8 cellular contexts compared by ENCODE assay signal in genomic region chr1:28369225-28369517, GRCh38. TPM values are rescaled to one million over a fixed set of nuclear protein-coding genes. Genes with fewer than 3 reads are reported as not detected.
DNase-seq lines count a peak whose midpoint lies in the region; ATAC-seq, FAIRE-seq and TF ChIP-seq lines count a peak whose summit lies in the region.

No MANE protein-coding gene starts in this region.

- no peaks in the 10 kb centered on the region for H3K36me3 ChIP-seq in SK-N-SH (replicated peaks in 1 of 2; ENCODE audit: control insufficient read depth in 1 of 2, insufficient read depth in 2 of 2, low read length in 1 of 2)
- no peaks in the 10 kb centered on the region for H3K36me3 ChIP-seq in kidney (ENCODE audit: control insufficient read depth in 1 of 2, insufficient read depth in 2 of 2, low read length in 2 of 2)
- no peaks in the 10 kb centered on the region for H3K36me3 ChIP-seq in suprapubic skin

- no peaks in the 10 kb centered on the region for H3K27me3 ChIP-seq in SK-N-SH (ENCODE audit: insufficient read depth)
- H3K27me3 ChIP-seq in suprapubic skin = no peaks in the 10 kb centered on the region

- peak overlapping the region; percentile 98 for H2AFZ ChIP-seq in SK-N-SH (ENCODE audit: low read depth)

- TF ChIP-seq CTCF in SK-N-SH (IDR thresholded peaks at IDR 0.05) (no peak), kidney (IDR thresholded peaks at IDR 0.05; ENCODE audit: borderline replicate concordance, extremely low read depth, insufficient read depth) (no peak), suprapubic skin (IDR thresholded peaks at IDR 0.05) (no peak)

- H3K9me3 ChIP-seq in SK-N-SH (no peaks in the 10 kb centered on the region), kidney (ENCODE audit: control insufficient read depth in 1 of 2, low read length in 2 of 2) (no peaks in the 10 kb centered on the region), suprapubic skin (no peaks in the 10 kb centered on the region)

- H4K20me1 ChIP-seq in SK-N-SH (ENCODE audit: insufficient read depth) = no peaks in the 10 kb centered on the region

- H3K4me3 Mint-ChIP-seq in activated naive CD8-positive, alpha-beta T cell treated with anti-CD3 and anti-CD28 coated beads, Interleukin-2, amount 10 ng/mL, durations not matched to agents 7 days and 5 days = peak overlapping the region; percentile 92

- POLR2A ChIA-PET in SK-N-SH (lab: Yijun Ruan, JAX) = interaction anchor here (1.0 to 1.5 kb wide), 6 partner anchors 10 to 212 kb away, joined by 3 to 8 read pairs (median 4); partner anchors contain the start of gene MED18
- POLR2A ChIA-PET in activated naive CD8-positive, alpha-beta T cell treated with anti-CD3 and anti-CD28 coated beads, Interleukin-2, amount 10 ng/mL, durations not matched to agents 7 days and 5 days (lab: Charles Lee) = interaction anchor here (1.0 to 2.0 kb wide), 5 partner anchors 10 to 212 kb away, joined by 5 to 8 read pairs (median 5); partner anchors contain the start of genes RCC1 and SESN2

- ATAC-seq in SK-N-SH treated with all-trans-retinoic acid at 6 μM for 48 hours = no peak
- no peak for ATAC-seq in activated naive CD8-positive, alpha-beta T cell treated with anti-CD3 and anti-CD28 coated beads, Interleukin-2, amount 10 ng/mL, durations not matched to agents 7 days and 5 days (ENCODE audit: low read depth)

- H3K4me1 Mint-ChIP-seq in activated naive CD8-positive, alpha-beta T cell treated with anti-CD3 and anti-CD28 coated beads, Interleukin-2, amount 10 ng/mL, durations not matched to agents 7 days and 5 days = peaks cover 19% of the 10 kb centered on the region

- no peaks in the 10 kb centered on the region for H3K9me2 ChIP-seq in SK-N-SH

- TF ChIP-seq EP300 in SK-N-SH (IDR thresholded peaks at IDR 0.05; ENCODE audit: borderline replicate concordance in 1 of 2, low read depth in 1 of 2, low read length in 1 of 2) (no peak), suprapubic skin (IDR thresholded peaks at IDR 0.05) (no peak)

- peaks cover 42% of the 10 kb centered on the region for H3K79me2 ChIP-seq in SK-N-SH (ENCODE audit: insufficient read depth)

- peaks cover 6% of the 10 kb centered on the region for H3K36me3 Mint-ChIP-seq in activated naive CD8-positive, alpha-beta T cell treated with anti-CD3 and anti-CD28 coated beads, Interleukin-2, amount 10 ng/mL, durations not matched to agents 7 days and 5 days

- peak overlapping the region; percentile 94 for H3K27ac Mint-ChIP-seq in activated naive CD8-positive, alpha-beta T cell treated with anti-CD3 and anti-CD28 coated beads, Interleukin-2, amount 10 ng/mL, durations not matched to agents 7 days and 5 days

- 50% methylated on average over 2 of the region's 2 CpGs for WGBS in SK-N-SH (ENCODE audit: low lambda C conversion rate)
- 50% methylated on average over 2 of the region's 2 CpGs for WGBS in suprapubic skin

- no peak for TF ChIP-seq RAD21 in SK-N-SH (IDR thresholded peaks at IDR 0.05; ENCODE audit: low read length)

- H3F3A ChIP-seq in SK-N-SH (replicated peaks; ENCODE audit: insufficient read depth) = peaks cover 23% of the 10 kb centered on the region

- intact Hi-C loops in kidney (cut with DNase I) = no loop called here

- peak overlapping the region; percentile 64 to 86 for H3K4me3 ChIP-seq in SK-N-SH (ENCODE audit: low read depth in 2 of 2, low read length in 1 of 2)
- peak overlapping the region; percentile 66 to 84 for H3K4me3 ChIP-seq in kidney (ENCODE audit: low read length in 2 of 2)
- peak overlapping the region; percentile 76 for H3K4me3 ChIP-seq in suprapubic skin

- peaks cover 4% of the 10 kb centered on the region for H3K27me3 Mint-ChIP-seq in activated naive CD8-positive, alpha-beta T cell treated with anti-CD3 and anti-CD28 coated beads, Interleukin-2, amount 10 ng/mL, durations not matched to agents 7 days and 5 days

- no peak for FAIRE-seq in kidney (lab: Jason Lieb, UNC)

- H3K4me1 ChIP-seq in SK-N-SH (ENCODE audit: control insufficient read depth in 1 of 2, insufficient read depth in 2 of 2, low read depth in 1 of 2, low read length in 1 of 2) (peaks cover 6 to 14% of the 10 kb centered on the region in 2 experiments; a peak in 2 of 4 replicates), kidney (ENCODE audit: control insufficient read depth in 1 of 2, insufficient read depth in 1 of 2, low read depth in 1 of 2, low read length in 2 of 2) (peaks cover 4 to 5% of the 10 kb centered on the region in 2 donors), suprapubic skin (peaks cover 35% of the 10 kb centered on the region)

- CTCF ChIA-PET in SK-N-SH (lab: Yijun Ruan, JAX) = interaction anchor here (2.6 kb wide), 1 partner anchor 10 kb away, joined by 18 read pairs; no protein-coding TSS in a partner anchor

- TF ChIP-seq POLR2A in suprapubic skin (IDR thresholded peaks at IDR 0.05) = no peak

- H3K9me3 Mint-ChIP-seq in activated naive CD8-positive, alpha-beta T cell treated with anti-CD3 and anti-CD28 coated beads, Interleukin-2, amount 10 ng/mL, durations not matched to agents 7 days and 5 days = no peaks in the 10 kb centered on the region

- H3K27ac ChIP-seq in SK-N-SH (ENCODE audit: low read depth in 2 of 2, low read length in 1 of 2) (peak overlapping the region; percentile 58 to 92), kidney (ENCODE audit: low read depth in 2 of 2, low read length in 2 of 2) (peak overlapping the region; percentile 83 to 95), suprapubic skin (peak overlapping the region; percentile 91)

- peak overlapping the region; percentile 83 for H3K4me2 ChIP-seq in SK-N-SH

- DNase-seq in SK-N-SH = no peak
- no peak for DNase-seq in activated naive CD8-positive, alpha-beta T cell treated with anti-CD3 and anti-CD28 coated beads, Interleukin-2, amount 10 ng/mL, durations not matched to agents 7 days and 5 days
- no peak for DNase-seq in kidney
- DNase-seq in suprapubic skin (ENCODE audit: low spot score in 2 of 2) = no peak
- DNase-seq in A172 (ENCODE audit: low spot score) = no peak
- no peak for DNase-seq in germinal center (ENCODE audit: low spot score)
- no peak for DNase-seq in NCI-H82 (lab: John Stamatoyannopoulos, UW)

- peak overlapping the region; percentile 95; the same call in 1 of the 2 replicates for H3K9ac ChIP-seq in SK-N-SH
- peak overlapping the region in 1 of 2 donors; percentile 80 for H3K9ac ChIP-seq in kidney (ENCODE audit: low read length in 2 of 2)

TF ChIP-seq in SK-N-SH, 30 proteins besides CTCF, POLR2A, EP300 and RAD21 (continues in another document):
- TF ChIP-seq SMC3 (IDR thresholded peaks at IDR 0.05; ENCODE audit: low read depth, low read length) (no peak), ZBTB33 (IDR thresholded peaks at IDR 0.05; ENCODE audit: borderline replicate concordance, low read depth) (no peak), ELF1 (IDR thresholded peaks at IDR 0.05) (no peak), EZH2phosphoT487 (IDR thresholded peaks at IDR 0.05; ENCODE audit: borderline replicate concordance, low read depth) (no peak)

TF ChIP-seq in SK-N-SH treated with all-trans-retinoic acid at 6 μM for 48 hours, 23 proteins besides CTCF, POLR2A, EP300 and RAD21:
- TF ChIP-seq OSR1 (CRISPR knock-in tag; IDR thresholded peaks at IDR 0.05) = no peak
- TF ChIP-seq, protein P1, sequence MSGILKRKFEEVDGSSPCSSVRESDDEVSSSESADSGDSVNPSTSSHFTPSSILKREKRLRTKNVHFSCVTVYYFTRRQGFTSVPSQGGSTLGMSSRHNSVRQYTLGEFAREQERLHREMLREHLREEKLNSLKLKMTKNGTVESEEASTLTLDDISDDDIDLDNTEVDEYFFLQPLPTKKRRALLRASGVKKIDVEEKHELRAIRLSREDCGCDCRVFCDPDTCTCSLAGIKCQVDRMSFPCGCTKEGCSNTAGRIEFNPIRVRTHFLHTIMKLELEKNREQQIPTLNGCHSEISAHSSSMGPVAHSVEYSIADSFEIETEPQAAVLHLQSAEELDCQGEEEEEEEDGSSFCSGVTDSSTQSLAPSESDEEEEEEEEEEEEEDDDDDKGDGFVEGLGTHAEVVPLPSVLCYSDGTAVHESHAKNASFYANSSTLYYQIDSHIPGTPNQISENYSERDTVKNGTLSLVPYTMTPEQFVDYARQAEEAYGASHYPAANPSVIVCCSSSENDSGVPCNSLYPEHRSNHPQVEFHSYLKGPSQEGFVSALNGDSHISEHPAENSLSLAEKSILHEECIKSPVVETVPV (CRISPR knock-in tag; IDR thresholded peaks at IDR 0.05) = no peak
- TF ChIP-seq SNAI2 (CRISPR knock-in tag; IDR thresholded peaks at IDR 0.05) = no peak

RNA-seq across cellular contexts. Expression of gene PHACTR4, which starts 0.4 kb away (rescaled TPM):
- 9.8 and 10.5 TPM in 2 replicates for polyA plus RNA-seq in SK-N-SH (2012; rRNA removed)
- 11.8 and 14.9 TPM in 2 replicates for polyA plus RNA-seq in SK-N-SH (2012; cell fraction: cytosol; rRNA removed)
- 13.9 and 20.9 TPM in 2 replicates for polyA plus RNA-seq in SK-N-SH (2012; cell fraction: nucleus; rRNA removed)
- 10 to 100 TPM; 28.3 to 29.7 TPM for total RNA-seq in activated naive CD8-positive, alpha-beta T cell treated with anti-CD3 and anti-CD28 coated beads, Interleukin-2, amount 10 ng/mL, durations not matched to agents 7 days and 5 days
- 51.5 TPM for total RNA-seq in kidney
- polyA plus RNA-seq in kidney (ENCODE audit: insufficient read depth, low read depth, low replicate concordance) = 23.2 TPM
- 10 to 100 TPM; 29.0 to 64.2 (median 47.5) TPM for total RNA-seq in suprapubic skin
- 4.0 and 6.0 TPM in 2 replicates for total RNA-seq in A172 (2014; rRNA removed; shearing (Covaris generic))

RNA-seq across cellular contexts. Expression of gene MED18, which starts 40.3 kb away (rescaled TPM):
- polyA plus RNA-seq in SK-N-SH (2012; rRNA removed) = 12.6 and 13.7 TPM in 2 replicates
- 11.1 and 13.6 TPM in 2 replicates for polyA plus RNA-seq in SK-N-SH (2012; cell fraction: cytosol; rRNA removed)
- polyA plus RNA-seq in SK-N-SH (2012; cell fraction: nucleus; rRNA removed) = 9.7 and 11.9 TPM in 2 replicates
- total RNA-seq in activated naive CD8-positive, alpha-beta T cell treated with anti-CD3 and anti-CD28 coated beads, Interleukin-2, amount 10 ng/mL, durations not matched to agents 7 days and 5 days = 10 to 100 TPM; 15.4 to 17.7 TPM
- total RNA-seq in kidney = 14.6 TPM
- 13.2 TPM for polyA plus RNA-seq in kidney (ENCODE audit: insufficient read depth, low read depth, low replicate concordance)
- total RNA-seq in suprapubic skin = 10 to 100 TPM in 3 of 4 donors, 1 to 10 TPM in 1; 9.0 to 17.3 (median 12.4) TPM
- 8.9 and 12.3 TPM in 2 replicates for total RNA-seq in A172 (2014; rRNA removed; shearing (Covaris generic))
